ENCODE assay signal across 8 cellular contexts in the genomic region with DNA sequence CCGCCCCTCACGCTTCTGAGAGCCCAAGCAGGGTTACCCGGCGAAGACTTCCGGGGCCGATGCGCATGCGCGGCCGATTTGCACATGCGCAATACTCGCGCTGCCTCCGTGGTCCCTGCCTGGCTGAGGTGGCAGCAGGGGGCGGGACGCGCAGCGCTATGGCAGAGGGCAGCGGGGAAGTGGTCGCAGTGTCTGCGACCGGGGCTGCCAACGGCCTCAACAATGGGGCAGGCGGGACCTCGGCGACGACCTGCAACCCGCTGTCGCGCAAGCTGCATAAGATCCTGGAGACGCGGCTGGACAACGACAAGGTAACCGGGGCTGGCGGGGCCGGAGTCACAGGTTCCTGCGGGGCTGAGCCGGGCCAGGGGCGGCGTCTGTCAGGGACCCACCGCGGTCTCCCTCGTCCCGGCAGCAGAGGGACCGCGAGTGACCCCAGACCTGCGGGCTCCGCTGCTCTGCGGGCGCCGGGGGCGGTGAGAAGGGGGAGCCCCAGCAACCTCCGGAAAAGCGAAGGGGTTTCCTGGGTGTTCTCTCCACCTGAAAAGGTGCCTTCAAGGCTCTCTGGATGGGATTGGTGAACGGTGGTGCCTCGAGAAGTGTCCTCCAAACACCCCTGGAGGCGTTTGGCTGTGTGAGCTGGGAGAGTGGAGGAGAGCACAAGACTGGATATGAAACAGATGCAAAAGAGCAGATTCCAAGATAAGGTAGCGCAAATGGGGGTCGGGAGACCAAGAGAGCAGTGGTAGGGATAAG. TPM values are rescaled to one million over a fixed set of nuclear protein-coding genes. Genes with fewer than 3 reads are reported as not detected.
DNase-seq lines count a peak whose midpoint lies in the region; ATAC-seq, FAIRE-seq and TF ChIP-seq lines count a peak whose summit lies in the region.

Gene COG6, plus strand, starts transcription at position 94 of the 756 bp plus-strand sequence. Its CDS starts 65 bp downstream, at position 159.

- 1% methylated on average over 50 of the region's 59 CpGs; no CpG with 5 or more reads in 1 of the 2 experiments for WGBS in H1 (ENCODE audit: extremely low coverage in 1 of 2, insufficient coverage in 1 of 2, insufficient read length in 1 of 2, insufficient replicate concordance in 2 of 2, low coverage in 1 of 2, low lambda C conversion rate in 2 of 2, missing lambda C conversion rate in 1 of 2), 2 experiments
- WGBS in mesendoderm (ENCODE audit: extremely low coverage, insufficient coverage, low lambda C conversion rate): no CpG with 5 or more reads among the region's 59 CpGs

- no peak within 1 kb of the TSS for H2AK5ac ChIP-seq in H1 (ENCODE audit: low read depth, low read length)
- no peak within 1 kb of the TSS for H2AK5ac ChIP-seq in mesendoderm (ENCODE audit: low read length)

- ATAC-seq in GM19468 (IDR thresholded peaks at IDR 0.05; ENCODE audit: extremely low read depth, unreplicated experiment): peak; percentile 94

- TF ChIP-seq RAD21 in H1 (IDR thresholded peaks at IDR 0.05 in 1 of 2, conservative IDR thresholded peaks at IDR 0.05 in 1 of 2; ENCODE audit: low read depth in 2 of 2, low read length in 2 of 2): no peak

- CTCF ChIA-PET in H1 (lab: Charles Lee; ENCODE audit: partially characterized antibody): interaction anchor here (0.6 to 0.8 kb wide), 2 partner anchors 21 to 39 kb away, joined by 3 to 4 read pairs; no protein-coding TSS in a partner anchor

- H2BK15ac ChIP-seq in H1 (ENCODE audit: low read length) (no peak within 1 kb of the TSS), mesendoderm (replicated peaks; ENCODE audit: low read depth) (no peak within 1 kb of the TSS)

- peak within 1 kb of the TSS in 3 of 4 experiments; percentile 16 to 79 (median 24); a peak in 3 of 7 replicates for H3K9ac ChIP-seq in H1 (replicated peaks in 1 of 4; ENCODE audit: extremely low read depth in 1 of 4, low read depth in 3 of 4, low read length in 3 of 4)
- H3K9ac ChIP-seq in mesendoderm (ENCODE audit: low read length): peak within 1 kb of the TSS; percentile 67

- no peaks in the 10 kb centered on the region for H4K20me1 ChIP-seq in H1 (replicated peaks in 1 of 2; ENCODE audit: control insufficient read depth in 1 of 2, insufficient read depth in 2 of 2, low read length in 2 of 2)

- H3K27me3 ChIP-seq in H1 (replicated peaks in 1 of 4; ENCODE audit: control insufficient read depth in 3 of 4, extremely low read depth in 1 of 4, insufficient read depth in 3 of 4, low read length in 3 of 4): no peaks in the 10 kb centered on the region
- H3K27me3 ChIP-seq in mesendoderm (ENCODE audit: insufficient read depth, low read length, poor library complexity): no peaks in the 10 kb centered on the region

- TF ChIP-seq CTCF in H1 (IDR thresholded peaks at IDR 0.05; ENCODE audit: control extremely low read depth in 1 of 3, insufficient read depth in 1 of 3, low read depth in 1 of 3, low read length in 3 of 3): no peak

- peak within 1 kb of the TSS; percentile 75 to 92 for H3K4me2 ChIP-seq in H1 (ENCODE audit: insufficient read depth in 1 of 2, low read depth in 2 of 2, low read length in 2 of 2)
- H3K4me2 ChIP-seq in mesendoderm (ENCODE audit: low read length): peak within 1 kb of the TSS; percentile 100

- H3K4me1 ChIP-seq in H1 (replicated peaks in 1 of 4; ENCODE audit: control insufficient read depth in 3 of 4, insufficient read depth in 4 of 4, low read length in 3 of 4): 0 out of 7 replicates have a peak, but pooled peaks cover 0 to 2% (median 0%) of the 10 kb centered on the region in 4 experiments
- no peaks in the 10 kb centered on the region for H3K4me1 ChIP-seq in mesendoderm (ENCODE audit: control insufficient read depth, low read depth, low read length)

- H3K23ac ChIP-seq in H1 (ENCODE audit: insufficient read length) (no peak within 1 kb of the TSS), mesendoderm (ENCODE audit: low read length) (peak within 1 kb of the TSS; percentile 96)

- H2AFZ ChIP-seq in H1 (ENCODE audit: low read length): peak within 1 kb of the TSS; percentile 80

- H3K4me3 ChIP-seq in H1 (ENCODE audit: extremely low read depth in 1 of 4, insufficient read depth in 2 of 4, low read depth in 3 of 4, low read length in 4 of 4) (peak within 1 kb of the TSS; percentile 51 to 87 (median 77)), mesendoderm (ENCODE audit: low read length) (peak within 1 kb of the TSS; percentile 89)

- no peak for TF ChIP-seq EP300 in H1 (IDR thresholded peaks at IDR 0.05; ENCODE audit: borderline replicate concordance in 1 of 2, low read depth in 2 of 2, low read length in 2 of 2)

- TF ChIP-seq POLR2A in H1 (IDR thresholded peaks at IDR 0.05; ENCODE audit: control extremely low read depth in 1 of 2, low read depth in 2 of 2, low read length in 2 of 2): peak; percentile 31 to 49; a peak in 2 of 3 replicates

- no peak within 1 kb of the TSS for H4K91ac ChIP-seq in H1 (replicated peaks; ENCODE audit: insufficient read length, low read length)

- peak within 1 kb of the TSS; percentile 46 for H4K5ac ChIP-seq in H1 (ENCODE audit: insufficient read length, low read depth, low read length)
- peak within 1 kb of the TSS; percentile 84 for H4K5ac ChIP-seq in mesendoderm (ENCODE audit: low read length)

- H3K79me1 ChIP-seq in H1 (ENCODE audit: low read depth, low read length) (no peaks in the 10 kb centered on the region), mesendoderm (ENCODE audit: low read length) (peaks cover 3% of the 10 kb centered on the region)

- POLR2A ChIA-PET in H1 (lab: Charles Lee; ENCODE audit: partially characterized antibody): no interaction called here

- no peak within 1 kb of the TSS for H2BK12ac ChIP-seq in H1 (ENCODE audit: low read depth, low read length)

- no peak within 1 kb of the TSS for H3K14ac ChIP-seq in H1 (ENCODE audit: insufficient read length)

- H2BK20ac ChIP-seq in H1 (ENCODE audit: low read length): no peak within 1 kb of the TSS

- H3K4ac ChIP-seq in H1 (replicated peaks; ENCODE audit: insufficient read length, low read depth, low read length): no peak within 1 kb of the TSS
- no peak within 1 kb of the TSS for H3K4ac ChIP-seq in mesendoderm (ENCODE audit: low read depth, low read length)

- peaks cover 4% of the 10 kb centered on the region for H3K23me2 ChIP-seq in H1 (ENCODE audit: low read depth, low read length)

- H3K27ac ChIP-seq in H1 (ENCODE audit: low read depth, low read length) (no peak within 1 kb of the TSS), mesendoderm (ENCODE audit: low read depth, low read length) (no peak within 1 kb of the TSS)

- H4K8ac ChIP-seq in H1 (ENCODE audit: extremely low read depth, insufficient read depth, low read length): no peak within 1 kb of the TSS
- H4K8ac ChIP-seq in mesendoderm (ENCODE audit: low read depth, low read length): no peak within 1 kb of the TSS

- H2BK120ac ChIP-seq in H1 (replicated peaks; ENCODE audit: low read depth, low read length) (no peak within 1 kb of the TSS), mesendoderm (ENCODE audit: low read depth, low read length) (no peak within 1 kb of the TSS)

- DNase-seq in Caki2 (ENCODE audit: low read depth) (peak; percentile 83), HS-27A (ENCODE audit: low read depth) (peak; percentile 57), H1 (ENCODE audit: low read depth in 1 of 2, low spot score in 2 of 2) (peak; percentile 83 to 99), mesendoderm (peak; percentile 94)
- peak; percentile 89 for DNase-seq in NK-92 treated with Interleukin-12 subunit alpha and Interleukin-12 subunit beta, amount 100 ng/mL, for 24 hours (lab: John Stamatoyannopoulos, UW)
- DNase-seq in activated CD8-positive, alpha-beta memory T cell treated with anti-CD3 and anti-CD28 coated beads for 4 hours (ENCODE audit: low read depth in 2 of 2): peak; percentile 86 to 96
- peak; percentile 93 for DNase-seq in stimulated activated CD8-positive, alpha-beta memory T cell treated with anti-CD3 and anti-CD28 coated beads, Interleukin-12 subunit alpha, Interleukin-12 subunit beta, amount 100 ng/mL, for 4 hours (ENCODE audit: low read depth)

- H2BK5ac ChIP-seq in H1 (ENCODE audit: low read depth, low read length) (peak within 1 kb of the TSS; percentile 72; the same call in 1 of the 2 replicates), mesendoderm (ENCODE audit: low read length) (no peak within 1 kb of the TSS)

- H3K79me2 ChIP-seq in H1 (ENCODE audit: control insufficient read depth in 1 of 2, insufficient read depth in 2 of 2, low read length in 2 of 2) (peaks cover 0 to 3% of the 10 kb centered on the region in 2 experiments; a peak in 1 of 4 replicates), mesendoderm (ENCODE audit: control insufficient read depth, insufficient read depth, low read length) (no peaks in the 10 kb centered on the region)

- FAIRE-seq in H1 (lab: Jason Lieb, UNC): peak; percentile 78

- H3K18ac ChIP-seq in H1 (ENCODE audit: extremely low read depth, low read length) (peak within 1 kb of the TSS; percentile 85), mesendoderm (ENCODE audit: low read length) (peak within 1 kb of the TSS; percentile 62)

- in situ Hi-C loops in Caki2 (cut with HindIII; ENCODE audit: low pct_unique_long_range_greater_than_20kb, low sequenced_read_pairs): no loop called here

- H3K36me3 ChIP-seq in H1 (ENCODE audit: control insufficient read depth in 2 of 4, insufficient read depth in 4 of 4, low read length in 3 of 4): no peaks in the 10 kb centered on the region
- H3K36me3 ChIP-seq in mesendoderm (ENCODE audit: control insufficient read depth, insufficient read depth, low read length): no peaks in the 10 kb centered on the region

- H3K9me3 ChIP-seq in H1 (ENCODE audit: insufficient read depth in 2 of 2, low read depth in 1 of 2, low read length in 1 of 2): no peaks in the 10 kb centered on the region

- no peak within 1 kb of the TSS for H3K56ac ChIP-seq in H1 (replicated peaks; ENCODE audit: insufficient read length, low read depth, low read length)
- peak within 1 kb of the TSS; percentile 90 for H3K56ac ChIP-seq in mesendoderm (ENCODE audit: low read length)

TF ChIP-seq in H1, 55 proteins besides CTCF, POLR2A, EP300 and RAD21 (continues in another document):
- no peak for TF ChIP-seq HDAC6 (IDR thresholded peaks at IDR 0.05; ENCODE audit: low read depth, low read length)

RNA-seq across cellular contexts. Expression of gene COG6, which starts in this region (rescaled TPM):
- 9.3 and 15.3 TPM in 2 replicates for total RNA-seq in Caki2 (2014; rRNA removed; shearing (Covaris generic); ENCODE audit: low replicate concordance)
- total RNA-seq in H1 (2021; fragmentation: NEBNext Ultra II Directional; extraction: Animal tissue kit (Norgen Biotek cat#: 25700)): 19.2 and 22.3 TPM in 2 replicates
- 4.8 and 8.8 TPM in 2 replicates for polyA plus RNA-seq in H1 (2011; rRNA removed)
- 9.5 TPM for polyA plus RNA-seq in H1 (2011; cell fraction: cytosol; rRNA removed)
- polyA plus RNA-seq in H1 (2011; cell fraction: nucleus; rRNA removed): 5.0 TPM
- 9.0 to 32.5 TPM (median 10.2 TPM) in 4 replicates for polyA plus RNA-seq in H1 (2012, experiment 1 of 2)
- polyA plus RNA-seq in H1 (2012, experiment 2 of 2): 0.56 TPM
- polyA plus RNA-seq in H1 (2013, experiment 1 of 2): 7.5 TPM
- polyA plus RNA-seq in H1 (2013, experiment 2 of 2): 7.7 TPM
- 9.4 and 16.8 TPM in 2 replicates for polyA minus RNA-seq in H1 (2011; rRNA and poly(A)+ RNA removed)
- 48.9 TPM for polyA minus RNA-seq in H1 (2011; cell fraction: cytosol; rRNA and poly(A)+ RNA removed)
- polyA minus RNA-seq in H1 (2011; cell fraction: nucleus; rRNA and poly(A)+ RNA removed): 24.1 TPM
- 9.1 TPM for polyA plus RNA-seq in mesendoderm (2013, experiment 1 of 2)
- polyA plus RNA-seq in mesendoderm (2013, experiment 2 of 2): 9.3 TPM
